Comparison of ENCODE assay signal across 1 cellular context in genomic region chr19:34404109-34404909, GRCh38.
A peak's percentile ranks its signal among the peaks of the same experiment; 100 is the strongest.
TF ChIP-seq lines count a peak whose summit lies in the region.

Gene PDCD2L, plus strand, starts transcription at chr19:34404399. Its CDS starts 32 bp downstream, at chr19:34404431.

TF ChIP-seq in HepG2, 621 proteins besides CTCF, POLR2A, EP300 and RAD21 (continued from another document and continues in another):
- TF ChIP-seq CBX2 (IDR thresholded peaks at IDR 0.05; ENCODE audit: low read depth, low read length) (no peak), CBX2 (CRISPR knock-in tag; IDR thresholded peaks at IDR 0.05; ENCODE audit: low read depth) (no peak), CC2D1A (CRISPR knock-in tag; IDR thresholded peaks at IDR 0.05) (no peak), PRDM4 (CRISPR knock-in tag; IDR thresholded peaks at IDR 0.05; ENCODE audit: borderline replicate concordance) (peak; percentile 90; the same call in 1 of the 2 replicates), ZNF547 (CRISPR knock-in tag; IDR thresholded peaks at IDR 0.05) (peak; percentile 79; the same call in 1 of the 2 replicates), KLF15 (CRISPR knock-in tag; IDR thresholded peaks at IDR 0.05; ENCODE audit: borderline replicate concordance) (peak; percentile 71), MTF2 (CRISPR knock-in tag; IDR thresholded peaks at IDR 0.05; ENCODE audit: borderline replicate concordance) (no peak; the same call in 1 of the 2 replicates), ELF4 (CRISPR knock-in tag; IDR thresholded peaks at IDR 0.05; ENCODE audit: borderline replicate concordance) (no peak), ZSCAN29 (CRISPR knock-in tag; conservative IDR thresholded peaks at IDR 0.05) (peak; percentile 43; the same call in 1 of the 2 replicates), ZUFSP (CRISPR knock-in tag; IDR thresholded peaks at IDR 0.05; ENCODE audit: borderline replicate concordance) (no peak), ZBTB42 (CRISPR knock-in tag; IDR thresholded peaks at IDR 0.05) (peak; percentile 77; the same call in 1 of the 2 replicates), PPARG (CRISPR knock-in tag; conservative IDR thresholded peaks at IDR 0.05) (peak; percentile 31; the same call in 1 of the 2 replicates), ZNF761 (CRISPR knock-in tag; conservative IDR thresholded peaks at IDR 0.05) (peak; percentile 44; the same call in 1 of the 2 replicates), REPIN1 (CRISPR knock-in tag; IDR thresholded peaks at IDR 0.05; ENCODE audit: borderline replicate concordance, low read depth) (peak; percentile 15; the same call in 1 of the 2 replicates), PBX2 (CRISPR knock-in tag; IDR thresholded peaks at IDR 0.05) (no peak), ZNF329 (CRISPR knock-in tag; IDR thresholded peaks at IDR 0.05; ENCODE audit: low read depth) (no peak), RFX3 (CRISPR knock-in tag; IDR thresholded peaks at IDR 0.05) (no peak), ZNF10 (CRISPR knock-in tag; IDR thresholded peaks at IDR 0.05; ENCODE audit: borderline replicate concordance, low read depth) (no peak), ATRX (CRISPR knock-in tag; IDR thresholded peaks at IDR 0.05; ENCODE audit: borderline replicate concordance) (no peak), HNF4G (IDR thresholded peaks at IDR 0.05; ENCODE audit: borderline replicate concordance, low read depth, low read length) (no peak), HNF4G (CRISPR knock-in tag; IDR thresholded peaks at IDR 0.05; ENCODE audit: borderline replicate concordance, low read depth) (peak; percentile 28; the same call in 1 of the 2 replicates), ZNF569 (CRISPR knock-in tag; IDR thresholded peaks at IDR 0.05; ENCODE audit: borderline replicate concordance) (no peak; the same call in 1 of the 2 replicates), THAP9 (CRISPR knock-in tag; IDR thresholded peaks at IDR 0.05; ENCODE audit: borderline replicate concordance) (peak; percentile 88), SIN3B (IDR thresholded peaks at IDR 0.05; ENCODE audit: low read length) (no peak), ZNF430 (CRISPR knock-in tag; IDR thresholded peaks at IDR 0.05) (peak; percentile 86), NFRKB (IDR thresholded peaks at IDR 0.05) (no peak), ATAD3A (CRISPR knock-in tag; IDR thresholded peaks at IDR 0.05) (no peak), CHD2 (IDR thresholded peaks at IDR 0.05; ENCODE audit: low read depth, low read length) (no peak), TCF7 (IDR thresholded peaks at IDR 0.05; ENCODE audit: low read depth) (no peak), SMYD3 (CRISPR knock-in tag; IDR thresholded peaks at IDR 0.05) (no peak; the same call in 1 of the 2 replicates), REL (CRISPR knock-in tag; conservative IDR thresholded peaks at IDR 0.05) (peak; percentile 94), SMARCC2 (IDR thresholded peaks at IDR 0.05) (no peak), ZMYM3 (CRISPR knock-in tag; IDR thresholded peaks at IDR 0.05) (no peak; the same call in 1 of the 2 replicates), ZNF337 (CRISPR knock-in tag; IDR thresholded peaks at IDR 0.05; ENCODE audit: borderline replicate concordance, low read depth) (peak; percentile 82), POGZ (CRISPR knock-in tag; IDR thresholded peaks at IDR 0.05) (peak; percentile 42; the same call in 1 of the 2 replicates), HHEX (CRISPR knock-in tag; IDR thresholded peaks at IDR 0.05) (no peak), AKAP8 (CRISPR knock-in tag; IDR thresholded peaks at IDR 0.05) (0 out of 2 replicates have a peak, but pooled peaks have one; percentile 65), PHF21A (CRISPR knock-in tag; IDR thresholded peaks at IDR 0.05) (peak; percentile 65), KDM1A (CRISPR knock-in tag; IDR thresholded peaks at IDR 0.05) (no peak), RXRA (CRISPR knock-in tag; IDR thresholded peaks at IDR 0.05) (no peak), ZFP82 (CRISPR knock-in tag; IDR thresholded peaks at IDR 0.05; ENCODE audit: borderline replicate concordance) (0 out of 2 replicates have a peak, but pooled peaks have one; percentile 79), ISX (CRISPR knock-in tag; conservative IDR thresholded peaks at IDR 0.05) (peak; percentile 95), ZNF552 (CRISPR knock-in tag; IDR thresholded peaks at IDR 0.05; ENCODE audit: borderline replicate concordance) (peak; percentile 32; the same call in 1 of the 2 replicates), ZNF564 (CRISPR knock-in tag; IDR thresholded peaks at IDR 0.05) (peak; percentile 83), ARNT2 (CRISPR knock-in tag; IDR thresholded peaks at IDR 0.05; ENCODE audit: low read depth) (no peak; the same call in 1 of the 2 replicates), ZFP41 (CRISPR knock-in tag; IDR thresholded peaks at IDR 0.05; ENCODE audit: borderline replicate concordance) (peak; percentile 91; the same call in 1 of the 2 replicates), ZNF225 (CRISPR knock-in tag; IDR thresholded peaks at IDR 0.05) (0 out of 2 replicates have a peak, but pooled peaks have one; percentile 50), SKI (IDR thresholded peaks at IDR 0.05; ENCODE audit: partially characterized antibody) (no peak), ZNF431 (CRISPR knock-in tag; IDR thresholded peaks at IDR 0.05; ENCODE audit: borderline replicate concordance, low read depth) (no peak; the same call in 1 of the 2 replicates), ZNF781 (CRISPR knock-in tag; IDR thresholded peaks at IDR 0.05; ENCODE audit: borderline replicate concordance, not compliant biosample characterization) (peak; percentile 95), ZNF503 (CRISPR knock-in tag; IDR thresholded peaks at IDR 0.05) (no peak), ZNF33B (CRISPR knock-in tag; IDR thresholded peaks at IDR 0.05) (0 out of 2 replicates have a peak, but pooled peaks have one; percentile 66), HOXA7 (CRISPR knock-in tag; IDR thresholded peaks at IDR 0.05) (no peak), ZNF276 (CRISPR knock-in tag; IDR thresholded peaks at IDR 0.05; ENCODE audit: low read depth) (0 out of 2 replicates have a peak, but pooled peaks have one; percentile 49), ZNF205 (CRISPR knock-in tag; IDR thresholded peaks at IDR 0.05) (peak; percentile 49; the same call in 1 of the 2 replicates), ZFP36L1 (CRISPR knock-in tag; IDR thresholded peaks at IDR 0.05) (peak; percentile 90; the same call in 1 of the 2 replicates), UBTF (CRISPR knock-in tag; IDR thresholded peaks at IDR 0.05) (peak; percentile 77), SETDB1 (CRISPR knock-in tag; IDR thresholded peaks at IDR 0.05; ENCODE audit: borderline replicate concordance) (no peak), HNF4A (CRISPR knock-in tag; IDR thresholded peaks at IDR 0.05) (no peak), TAF1 (CRISPR knock-in tag; IDR thresholded peaks at IDR 0.05) (peak; percentile 88; the same call in 1 of the 2 replicates), KAT2B (IDR thresholded peaks at IDR 0.05; ENCODE audit: borderline replicate concordance, low read depth, low read length) (no peak), ZNF713 (CRISPR knock-in tag; IDR thresholded peaks at IDR 0.05) (no peak), ZNF562 (CRISPR knock-in tag; IDR thresholded peaks at IDR 0.05; ENCODE audit: borderline replicate concordance) (0 out of 2 replicates have a peak, but pooled peaks have one; percentile 55)
